In genomic region chr11:71488086-71488967, GRCh38 we compare ENCODE assay signal across 12 cellular contexts. TPM values are rescaled to one million over a fixed set of nuclear protein-coding genes. Genes with fewer than 3 reads are reported as not detected.
DNase-seq lines count a peak whose midpoint lies in the region; ATAC-seq, FAIRE-seq and TF ChIP-seq lines count a peak whose summit lies in the region.
"Had no signal": no experiment of that assay in that cellular context is flagged by ENCODE, and none has a peak within 500 bp of the region (broad histone marks: within the 10 kb centered on the region; RNA-seq: fewer than 3 reads in every experiment).

No MANE protein-coding gene starts in this region.

- no peaks in the 10 kb centered on the region for H3K27me3 ChIP-seq in right lobe of liver
- H3K27me3 ChIP-seq: tibial nerve had no signal

- TF ChIP-seq CTCF in astrocyte of the spinal cord (IDR thresholded peaks at IDR 0.05; ENCODE audit: low read depth, low read length): no peak
- no peak for TF ChIP-seq CTCF in right lobe of liver (IDR thresholded peaks at IDR 0.05)
- no peak for TF ChIP-seq CTCF in D721Med (IDR thresholded peaks at IDR 0.05; ENCODE audit: insufficient read depth, missing control alignments)

- in situ Hi-C loops in astrocyte of the spinal cord (cut with HindIII; ENCODE audit: low sequenced_read_pairs): no loop called here

- no peaks in the 10 kb centered on the region for H3K9me3 Mint-ChIP-seq in naive thymus-derived CD8-positive, alpha-beta T cell

- POLR2A ChIA-PET in naive thymus-derived CD8-positive, alpha-beta T cell (lab: Charles Lee): interaction anchor here (0.6 kb wide), 1 partner anchor 17 kb away, joined by 3 read pairs; no protein-coding TSS in a partner anchor

- no peaks in the 10 kb centered on the region for H3K4me1 ChIP-seq in right lobe of liver
- H3K4me1 ChIP-seq: psoas muscle had no signal

- H3K9me3 ChIP-seq in right lobe of liver: no peaks in the 10 kb centered on the region
- H3K9me3 ChIP-seq: psoas muscle, tibial nerve had no signal

- peaks cover 0 to 10% (median 2%) of the 10 kb centered on the region in 4 donors for H3K4me1 Mint-ChIP-seq in naive thymus-derived CD8-positive, alpha-beta T cell

- no peak overlapping the region for H3K4me3 ChIP-seq in astrocyte of the spinal cord (ENCODE audit: low read depth, low read length)
- no peak overlapping the region for H3K4me3 ChIP-seq in right lobe of liver
- H3K4me3 ChIP-seq: psoas muscle, tibial nerve had no signal

- no peak for FAIRE-seq in D721Med (lab: Jason Lieb, UNC)

- ATAC-seq in right lobe of liver: peak; percentile 31 to 55 (median 48)
- ATAC-seq in naive thymus-derived CD8-positive, alpha-beta T cell: no peak
- no peak for ATAC-seq in HG03457 (IDR thresholded peaks at IDR 0.05; ENCODE audit: unreplicated experiment)

- TF ChIP-seq POLR2A in right lobe of liver (IDR thresholded peaks at IDR 0.05): no peak

- H3K27ac Mint-ChIP-seq in naive thymus-derived CD8-positive, alpha-beta T cell: peak overlapping the region in 4 of 10 donors; percentile 20 to 56 (median 32)

- peaks cover 0 to 36% (median 3%) of the 10 kb centered on the region in 4 donors for H3K36me3 ChIP-seq in right lobe of liver

- intact Hi-C loops in right lobe of liver (cut with DNase I): no loop called here

- H3K27me3 Mint-ChIP-seq in naive thymus-derived CD8-positive, alpha-beta T cell: no peaks in the 10 kb centered on the region

- no peak overlapping the region for H3K27ac ChIP-seq in right lobe of liver
- H3K27ac ChIP-seq: psoas muscle, tibial nerve, WERI-Rb-1 had no signal

- WGBS in right lobe of liver (ENCODE audit: insufficient coverage, low coverage, low lambda C conversion rate, missing lambda C conversion rate): 72% methylated on average over 16 of the region's 16 CpGs

- H3K36me3 Mint-ChIP-seq in naive thymus-derived CD8-positive, alpha-beta T cell: peaks cover 15 to 97% (median 59%) of the 10 kb centered on the region in 3 donors

- H3K4me3 Mint-ChIP-seq in naive thymus-derived CD8-positive, alpha-beta T cell: no peak overlapping the region

- DNase-seq in A172 (ENCODE audit: low spot score): peak; percentile 92
- peak; percentile 27 for DNase-seq in HK-2 (ENCODE audit: unreplicated experiment)
- peak; percentile 36 for DNase-seq in astrocyte of the spinal cord (ENCODE audit: low read depth, low spot score)
- DNase-seq in right lobe of liver: no peak
- no peak for DNase-seq in naive thymus-derived CD8-positive, alpha-beta T cell
- no peak for DNase-seq in AG08396 (ENCODE audit: low spot score)
- DNase-seq in D721Med (ENCODE audit: insufficient read length, low spot score): no peak
- DNase-seq: DMS79, psoas muscle, WERI-Rb-1 had no signal

RNA-seq across cellular contexts. Expression of gene NADSYN1, which starts 35.3 kb away (rescaled TPM):
- 45.1 and 47.3 TPM in 2 replicates for total RNA-seq in A172 (2014; rRNA removed; shearing (Covaris generic))
- total RNA-seq in right lobe of liver: 10 to 100 TPM; 26.4 to 54.7 (median 35.4) TPM
- total RNA-seq in naive thymus-derived CD8-positive, alpha-beta T cell: 100 to 1,000 TPM; 188 to 197 TPM
- polyA plus RNA-seq in naive thymus-derived CD8-positive, alpha-beta T cell: 10 to 100 TPM; 24.0 to 29.1 (median 25.9) TPM

RNA-seq across cellular contexts. Expression of gene KRTAP5-7, which starts 38.7 kb away (rescaled TPM):
- total RNA-seq in A172 (2014; rRNA removed; shearing (Covaris generic)): not detected in 2 replicates
- 1 to 10 TPM in 1 of 6 experiments, under 1 TPM in 3, not detected in 2; 0.18 to 3.9 (median 0.23) TPM for total RNA-seq in right lobe of liver
- total RNA-seq in naive thymus-derived CD8-positive, alpha-beta T cell: under 1 TPM in 1 of 2 experiments, not detected in 1; 0.55 TPM
- not detected for polyA plus RNA-seq in naive thymus-derived CD8-positive, alpha-beta T cell
- total RNA-seq: psoas muscle had no signal

RNA-seq across cellular contexts. Expression of gene DHCR7, which starts 40.1 kb away (rescaled TPM):
- 43.5 and 82.8 TPM in 2 replicates for total RNA-seq in A172 (2014; rRNA removed; shearing (Covaris generic))
- 100 to 1,000 TPM in 4 of 6 experiments, 10 to 100 TPM in 2; 42.0 to 320 (median 126) TPM for total RNA-seq in right lobe of liver
- 10 to 100 TPM; 17.1 to 17.4 TPM for total RNA-seq in naive thymus-derived CD8-positive, alpha-beta T cell
- polyA plus RNA-seq in naive thymus-derived CD8-positive, alpha-beta T cell: 10 to 100 TPM; 18.6 to 22.1 (median 18.7) TPM

RNA-seq across cellular contexts. Expression of gene KRTAP5-8, which starts 49.5 kb away (rescaled TPM):
- total RNA-seq in A172 (2014; rRNA removed; shearing (Covaris generic)): not detected in 2 replicates
- under 1 TPM in 1 of 6 experiments, not detected in 5; 0.24 TPM for total RNA-seq in right lobe of liver
- under 1 TPM in 1 of 2 experiments, not detected in 1; 0.42 TPM for total RNA-seq in naive thymus-derived CD8-positive, alpha-beta T cell
- polyA plus RNA-seq in naive thymus-derived CD8-positive, alpha-beta T cell: not detected
- total RNA-seq: psoas muscle had no signal
- polyA plus RNA-seq: psoas muscle had no signal

RNA-seq across cellular contexts. Expression of gene KRTAP5-9, which starts 59.9 kb away (rescaled TPM):
- total RNA-seq in A172 (2014; rRNA removed; shearing (Covaris generic)): not detected in 2 replicates
- total RNA-seq in right lobe of liver: under 1 TPM in 2 of 6 experiments, not detected in 4; 0.17 to 0.38 TPM
- under 1 TPM in 1 of 2 experiments, not detected in 1; 0.31 TPM for total RNA-seq in naive thymus-derived CD8-positive, alpha-beta T cell
- polyA plus RNA-seq in naive thymus-derived CD8-positive, alpha-beta T cell: not detected
- total RNA-seq: psoas muscle had no signal

Comparison
In these comparisons a context has a peak if more than half of its experiments do, and no peak if none do; other contexts are left out.
1. DNase-seq: peak in A172 (single experiment), HK-2 (single experiment) and astrocyte of the spinal cord (single experiment); none in right lobe of liver (0 of 3), naive thymus-derived CD8-positive, alpha-beta T cell (0 of 10), AG08396 (single experiment) and D721Med (single experiment).
2. ATAC-seq: peak in right lobe of liver (4 of 4); none in naive thymus-derived CD8-positive, alpha-beta T cell (0 of 2) and HG03457 (single experiment).